13 cellular contexts compared by ENCODE assay signal in the genomic region with DNA sequence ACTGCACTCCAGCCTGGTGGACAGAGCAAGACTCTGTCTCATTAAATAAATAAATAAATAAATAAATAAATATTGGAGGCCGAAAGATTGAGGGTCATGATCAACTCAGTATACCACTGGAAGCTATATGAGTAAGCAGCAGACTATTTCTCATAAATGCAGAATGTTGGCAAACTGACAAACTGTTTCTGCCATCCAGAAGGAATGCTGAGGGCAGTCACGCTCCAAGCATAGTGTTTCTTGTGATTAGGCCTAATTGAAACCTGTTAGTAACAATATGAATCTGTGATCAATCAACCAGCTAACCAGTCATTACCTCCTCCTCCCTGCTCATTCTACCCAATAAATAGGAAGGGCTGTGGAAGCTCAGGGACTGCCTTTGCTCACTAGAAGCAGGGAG. TPM values are rescaled to one million over a fixed set of nuclear protein-coding genes. Genes with fewer than 3 reads are reported as not detected.
DNase-seq lines count a peak whose midpoint lies in the region; ATAC-seq and TF ChIP-seq lines count a peak whose summit lies in the region.
"Had no signal": no experiment of that assay in that cellular context is flagged by ENCODE, and none has a peak within 500 bp of the region (broad histone marks: within the 10 kb centered on the region; RNA-seq: fewer than 3 reads in every experiment).

No MANE protein-coding gene starts in this region.

- intact Hi-C loops in MCF 10A (cut with micrococcal nuclease) (loop anchor here (5.0 to 10.0 kb wide), 3 partner anchors 137 to 513 kb away; partner anchors contain the start of gene SERINC3), breast epithelium (cut with DNase I; ENCODE audit: low total_unique reads) (loop anchor here (5.0 kb wide), 1 partner anchor 43 kb away; no protein-coding TSS in a partner anchor), thyroid gland (cut with DNase I) (no loop called here)

- no peaks in the 10 kb centered on the region for H3K27me3 ChIP-seq in breast epithelium
- H3K27me3 ChIP-seq in thyroid gland, result no peaks in the 10 kb centered on the region
- H3K27me3 ChIP-seq: neutrophil, upper lobe of left lung had no signal

- POLR2A ChIA-PET in MCF 10A (lab: Yijun Ruan, JAX) (interaction anchor here (0.6 to 8.9 kb wide), 15 partner anchors 8 to 518 kb away, joined by 3 to 138 read pairs (median 3); partner anchors contain the start of genes CCN5 and YWHAB), HEK293T (lab: Yijun Ruan, JAX) (no interaction called here)

- DNase-seq in MCF 10A (ENCODE audit: unreplicated experiment) (peak; percentile 93), breast epithelium (ENCODE audit: low spot score in 2 of 2) (no peak), fibroblast of pulmonary artery (ENCODE audit: low read depth) (peak; percentile 86), thyroid gland (no peak), NOMO-1 treated with dmso at 0.1 percent for 144 hours (lab: John Stamatoyannopoulos, UW; ENCODE audit: unreplicated experiment) (no peak), HEK293T (ENCODE audit: extremely low spot score) (no peak)
- DNase-seq in stimulated activated CD4-positive, alpha-beta T cell treated with anti-CD3 and anti-CD28 coated beads, Interleukin-4, amount 100 ng/mL, for 4 hours, result no peak
- DNase-seq: activated T-cell treated with anti-CD3 and anti-CD28 coated beads, Interleukin-2, amount 50 U/mL, for 1 hour; NCI-H524; upper lobe of left lung had no signal

- H3K4me3 ChIP-seq in breast epithelium (no peak overlapping the region), fibroblast of pulmonary artery (replicated peaks; ENCODE audit: low read depth, low read length) (no peak overlapping the region), thyroid gland (replicated peaks in 1 of 3) (no peak overlapping the region)
- H3K4me3 ChIP-seq: upper lobe of left lung had no signal

- CTCF ChIA-PET in MCF 10A (lab: Yijun Ruan, JAX) (interaction anchor here (0.6 to 6.8 kb wide), 5 partner anchors 9 to 137 kb away, joined by 3 to 317 read pairs (median 3); no protein-coding TSS in a partner anchor), HEK293T (lab: Yijun Ruan, JAX) (interaction anchor here (1.4 kb wide), 1 partner anchor 46 kb away, joined by 8 read pairs; no protein-coding TSS in a partner anchor)

- BruUV-seq in MCF 10A (replicated peaks; lab: Mats Ljungman, UMichigan), result no TSS peak

- H3K4me3 Mint-ChIP-seq in MCF 10A (ENCODE audit: unreplicated experiment), result peak overlapping the region; percentile 22
- H3K4me3 Mint-ChIP-seq: T-helper 2 cell treated with Interferon-gamma antibody and Interleukin-4, amounts not matched to agents 5 μg/mL and 100 μg/mL, for 36 hours had no signal

- peak; percentile 22; the same call in 2 of the 3 replicates for ATAC-seq in SK-N-SH treated with all-trans-retinoic acid at 6 μM for 48 hours

- no peak overlapping the region for H3K27ac Mint-ChIP-seq in MCF 10A (ENCODE audit: low read depth, unreplicated experiment)
- H3K27ac Mint-ChIP-seq: T-helper 2 cell treated with Interferon-gamma antibody and Interleukin-4, amounts not matched to agents 5 μg/mL and 100 μg/mL, for 36 hours had no signal

- H3K4me1 Mint-ChIP-seq in MCF 10A (ENCODE audit: insufficient read depth, unreplicated experiment), result peaks cover 53% of the 10 kb centered on the region

- H3K27ac ChIP-seq in breast epithelium (no peak overlapping the region), thyroid gland (peak overlapping the region in 2 of 3 donors; percentile 32 to 73)
- H3K27ac ChIP-seq: neutrophil, upper lobe of left lung had no signal

- 74 to 90% methylated on average over 2 of the region's 2 CpGs for WGBS in thyroid gland, 2 donors

- no peaks in the 10 kb centered on the region for H3K9me3 ChIP-seq in breast epithelium
- no peaks in the 10 kb centered on the region for H3K9me3 ChIP-seq in thyroid gland
- H3K9me3 ChIP-seq: neutrophil, upper lobe of left lung had no signal

- no peak for TF ChIP-seq CTCF in MCF 10A (IDR thresholded peaks at IDR 0.05; ENCODE audit: unreplicated experiment)
- TF ChIP-seq CTCF in breast epithelium (IDR thresholded peaks at IDR 0.05), result no peak
- TF ChIP-seq CTCF in fibroblast of pulmonary artery (IDR thresholded peaks at IDR 0.05; ENCODE audit: low read length, missing control alignments), result no peak
- no peak for TF ChIP-seq CTCF in thyroid gland (IDR thresholded peaks at IDR 0.05)

- H3K36me3 Mint-ChIP-seq in MCF 10A (ENCODE audit: insufficient read depth, unreplicated experiment), result peaks cover 15% of the 10 kb centered on the region

- no peaks in the 10 kb centered on the region for H3K27me3 Mint-ChIP-seq in MCF 10A (ENCODE audit: insufficient read depth, unreplicated experiment)

- H3K36me3 ChIP-seq in breast epithelium (no peaks in the 10 kb centered on the region), thyroid gland (no peaks in the 10 kb centered on the region)
- H3K36me3 ChIP-seq: neutrophil, upper lobe of left lung had no signal

- H3K9me3 Mint-ChIP-seq in MCF 10A (ENCODE audit: unreplicated experiment), result no peaks in the 10 kb centered on the region
- H3K9me3 Mint-ChIP-seq: T-helper 2 cell treated with Interferon-gamma antibody and Interleukin-4, amounts not matched to agents 5 μg/mL and 100 μg/mL, for 36 hours had no signal

- no peak for TF ChIP-seq POLR2A in breast epithelium (IDR thresholded peaks at IDR 0.05)
- no peak for TF ChIP-seq POLR2A in thyroid gland (IDR thresholded peaks at IDR 0.05)

- H3K4me1 ChIP-seq in breast epithelium (no peaks in the 10 kb centered on the region), thyroid gland (peaks cover 6 to 18% of the 10 kb centered on the region in 2 donors)

TF ChIP-seq in SK-N-SH treated with all-trans-retinoic acid at 6 μM for 48 hours, 23 proteins besides CTCF, POLR2A, EP300 and RAD21:
- TF ChIP-seq ISL1 (CRISPR knock-in tag; IDR thresholded peaks at IDR 0.05) (peak; percentile 71), ZNF70 (CRISPR knock-in tag; IDR thresholded peaks at IDR 0.05) (no peak)

TF ChIP-seq in HEK293T, 16 proteins besides CTCF, POLR2A, EP300 and RAD21:
- no peak for TF ChIP-seq ZNF384 (IDR thresholded peaks at IDR 0.05)
- TF ChIP-seq NFRKB (IDR thresholded peaks at IDR 0.05), result no peak
- no peak for TF ChIP-seq ARNT (IDR thresholded peaks at IDR 0.05)
- no peak for TF ChIP-seq L3MBTL2 (conservative IDR thresholded peaks at IDR 0.05)
- TF ChIP-seq CTBP1 (IDR thresholded peaks at IDR 0.05; ENCODE audit: borderline replicate concordance), result no peak
- TF ChIP-seq HDGF (IDR thresholded peaks at IDR 0.05; ENCODE audit: borderline replicate concordance), result no peak
- TF ChIP-seq FOXA1 (IDR thresholded peaks at IDR 0.05), result no peak

RNA-seq across cellular contexts. Expression of gene KCNK15, which starts 15.2 kb away (rescaled TPM):
- total RNA-seq in MCF 10A (2022) (0.93 and 1.4 TPM in 2 replicates), breast epithelium (1 to 10 TPM; 5.0 to 7.3 (median 5.6) TPM), thyroid gland (1 to 10 TPM; 2.5 to 5.1 (median 3.4) TPM)

RNA-seq across cellular contexts. Expression of gene CCN5, which starts 15.3 kb away (rescaled TPM):
- total RNA-seq in MCF 10A (2022), result 0.93 and 1.4 TPM in 2 replicates
- 1,000 to 10,000 TPM in 1 of 3 donors, 10 to 100 TPM in 2; 16.1 to 1,283 (median 39.0) TPM for total RNA-seq in breast epithelium
- total RNA-seq in thyroid gland, result 10 to 100 TPM in 2 of 4 donors, 1 to 10 TPM in 2; 4.7 to 47.6 (median 26.6) TPM

Comparison
In these comparisons a context has a peak if more than half of its experiments do, and no peak if none do; other contexts are left out.
1. DNase-seq: peak in MCF 10A (single experiment) and fibroblast of pulmonary artery (single experiment); none in breast epithelium (0 of 2), thyroid gland (0 of 2), NOMO-1 treated with dmso at 0.1 percent for 144 hours (single experiment), stimulated activated CD4-positive, alpha-beta T cell treated with anti-CD3 and anti-CD28 coated beads, Interleukin-4, amount 100 ng/mL, for 4 hours (0 of 2) and HEK293T (single experiment).
2. H3K27ac ChIP-seq: peak in thyroid gland (2 of 3); none in breast epithelium (0 of 2).